8 cellular contexts compared by ENCODE assay signal in the genomic region with DNA sequence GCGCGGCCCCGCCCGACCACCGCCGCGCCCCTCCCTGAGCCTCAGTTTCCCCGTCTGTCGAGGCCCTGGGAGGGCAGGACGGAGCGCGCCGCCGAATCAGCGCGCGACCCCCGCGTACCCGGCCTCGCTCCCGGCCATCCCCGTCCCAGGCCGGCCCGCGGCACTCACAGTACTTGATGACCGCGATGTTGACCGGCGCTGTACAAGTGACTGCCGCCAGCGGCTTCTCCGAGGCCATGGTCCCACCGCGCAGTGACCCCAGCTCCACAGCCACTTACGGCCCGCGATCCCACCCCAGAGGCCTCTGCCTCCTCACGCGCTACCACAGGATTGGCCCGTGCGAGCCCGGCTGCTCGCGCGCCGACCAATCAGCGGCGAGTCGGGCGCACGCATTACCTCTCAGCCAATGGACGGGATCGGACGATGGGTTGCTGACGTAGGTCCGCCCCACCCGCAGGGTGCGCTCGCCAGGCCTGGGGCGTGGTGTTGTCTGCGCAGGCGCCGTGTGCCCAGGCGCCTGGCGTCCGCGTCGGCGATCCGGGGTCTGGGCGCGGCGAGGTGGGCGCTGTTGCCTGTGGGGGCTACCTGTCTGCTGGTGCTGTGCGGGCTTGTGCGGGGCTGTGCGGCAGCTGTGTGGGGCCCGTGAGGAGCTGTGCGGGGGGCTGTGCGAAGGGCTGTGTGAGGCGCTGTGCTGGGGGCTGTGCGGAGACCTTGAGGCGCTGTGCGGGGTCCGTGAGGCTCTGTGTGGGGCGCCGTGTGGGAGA. TPM values are rescaled to one million over a fixed set of nuclear protein-coding genes. Genes with fewer than 3 reads are reported as not detected.
DNase-seq lines count a peak whose midpoint lies in the region; ATAC-seq, FAIRE-seq and TF ChIP-seq lines count a peak whose summit lies in the region.

A gene with protein sequence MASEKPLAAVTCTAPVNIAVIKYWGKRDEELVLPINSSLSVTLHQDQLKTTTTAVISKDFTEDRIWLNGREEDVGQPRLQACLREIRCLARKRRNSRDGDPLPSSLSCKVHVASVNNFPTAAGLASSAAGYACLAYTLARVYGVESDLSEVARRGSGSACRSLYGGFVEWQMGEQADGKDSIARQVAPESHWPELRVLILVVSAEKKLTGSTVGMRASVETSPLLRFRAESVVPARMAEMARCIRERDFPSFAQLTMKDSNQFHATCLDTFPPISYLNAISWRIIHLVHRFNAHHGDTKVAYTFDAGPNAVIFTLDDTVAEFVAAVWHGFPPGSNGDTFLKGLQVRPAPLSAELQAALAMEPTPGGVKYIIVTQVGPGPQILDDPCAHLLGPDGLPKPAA (minus strand): TSS at position 249 of the 764 bp plus-strand sequence. CDS start 11 bp downstream, at position 238.

- dilution Hi-C loops in keratinocyte (cut with MboI; ENCODE audit: extremely low pct_ligation_motif_present, low sequenced_read_pairs) = loop anchor here (25.0 kb wide), 1 partner anchor 99 kb away; no protein-coding TSS in a partner anchor

- H3K27ac ChIP-seq in keratinocyte (ENCODE audit: control insufficient read depth, insufficient read depth, low read length) = peak within 1 kb of the TSS; percentile 82

- TF ChIP-seq CTCF in AG10803 (conservative IDR thresholded peaks at IDR 0.05; ENCODE audit: low read length) (no peak), keratinocyte (optimal IDR thresholded peaks at IDR 0.05 in 1 of 3, IDR thresholded peaks at IDR 0.05 in 1 of 3, conservative IDR thresholded peaks at IDR 0.05 in 1 of 3; ENCODE audit: extremely low read depth in 1 of 3, insufficient read depth in 2 of 3, low read length in 3 of 3) (no peak)

- peak within 1 kb of the TSS; percentile 86 for H3K4me2 ChIP-seq in keratinocyte (ENCODE audit: control insufficient read depth, extremely low read depth, insufficient read depth, low read depth, low read length)

- FAIRE-seq in keratinocyte (lab: Jason Lieb, UNC) = peak; percentile 53

- H3K9me3 ChIP-seq in keratinocyte (ENCODE audit: control insufficient read depth, low read depth, low read length) = no peaks in the 10 kb centered on the region

- H3K36me3 ChIP-seq in keratinocyte (ENCODE audit: control insufficient read depth in 2 of 2, extremely low read depth in 1 of 2, insufficient read depth in 2 of 2, low read length in 2 of 2) = peaks cover 4 to 10% of the 10 kb centered on the region in 2 experiments

- DNase-seq in AG10803 (ENCODE audit: low read depth) (peak; percentile 97), NCI-H460 (ENCODE audit: extremely low read depth, low read depth) (peak; percentile 92), cerebellar nuclear complex (lab: John Stamatoyannopoulos, UW) (peak; percentile 79 to 94), keratinocyte (ENCODE audit: low read depth, low spot score) (peak; percentile 86)
- DNase-seq in activated CD4-positive, CD25-positive, alpha-beta regulatory T cell treated with anti-CD3 and anti-CD28 coated beads, Interleukin-2, amount 50 U/mL, for 72 hours = peak; percentile 93
- peak; percentile 89 to 91 for DNase-seq in stimulated activated CD4-positive, alpha-beta T cell treated with anti-CD3 and anti-CD28 coated beads, Interleukin-15, amount 100 ng/mL, for 1 hour (ENCODE audit: low read depth in 1 of 2, low spot score in 1 of 2)

- H3K9me1 ChIP-seq in keratinocyte (ENCODE audit: control insufficient read depth, extremely low read depth, insufficient read depth, low read length) = no peaks in the 10 kb centered on the region

- H3K27me3 ChIP-seq in keratinocyte (ENCODE audit: control insufficient read depth, extremely low read depth, insufficient read depth, low read length) = no peaks in the 10 kb centered on the region

- H3K4me1 ChIP-seq in keratinocyte (ENCODE audit: control insufficient read depth, extremely low read depth, insufficient read depth, low read length) = peaks cover 19% of the 10 kb centered on the region

- H2AFZ ChIP-seq in keratinocyte (ENCODE audit: control insufficient read depth, low read length) = peak within 1 kb of the TSS; percentile 63

- peak within 1 kb of the TSS; percentile 84 for H3K9ac ChIP-seq in keratinocyte (ENCODE audit: control insufficient read depth, extremely low read depth, insufficient read depth, low read length)

- ATAC-seq in GM19025 (IDR thresholded peaks at IDR 0.05; ENCODE audit: low read depth, unreplicated experiment) (peak; percentile 97), HG03342 (IDR thresholded peaks at IDR 0.05; ENCODE audit: unreplicated experiment) (peak; percentile 92)

- H3K4me3 ChIP-seq in AG10803 (ENCODE audit: low read length) (peak within 1 kb of the TSS; percentile 88), keratinocyte (ENCODE audit: control insufficient read depth in 2 of 3, extremely low read depth in 1 of 3, insufficient read depth in 2 of 3, low read depth in 1 of 3, low read length in 3 of 3) (peak within 1 kb of the TSS; percentile 76 to 96 (median 84))

- H3K79me2 ChIP-seq in keratinocyte (ENCODE audit: control insufficient read depth, insufficient read depth, low read length) = peaks cover 55% of the 10 kb centered on the region

- H4K20me1 ChIP-seq in keratinocyte (ENCODE audit: control insufficient read depth, extremely low read depth, insufficient read depth, low read length) = peaks cover 11% of the 10 kb centered on the region

RNA-seq across cellular contexts. Expression of the gene that starts here (rescaled TPM):
- total RNA-seq in NCI-H460 (2014; rRNA removed; shearing (Covaris generic)) = 7.0 and 7.4 TPM in 2 replicates
- polyA plus RNA-seq in NCI-H460 (2014; cell fraction: nucleus; rRNA removed) = 82.7 and 102 TPM in 2 replicates
- 59.6 to 85.7 TPM (median 70.6 TPM) in 3 replicates for polyA plus RNA-seq in keratinocyte
- 6.2 TPM for polyA plus RNA-seq in keratinocyte (2011; ENCODE audit: low read depth)
- 27.1 and 81.7 TPM in 2 replicates for polyA plus RNA-seq in keratinocyte (2011; cell fraction: cytosol; rRNA removed)
- 85.4 and 108 TPM in 2 replicates for polyA plus RNA-seq in keratinocyte (2011; cell fraction: nucleus; rRNA removed)
- polyA plus RNA-seq in keratinocyte (2012; ENCODE audit: low replicate concordance) = 29.7 and 186 TPM in 2 replicates
- polyA minus RNA-seq in keratinocyte = 29.4 to 82.0 TPM (median 32.6 TPM) in 3 replicates
- 113 TPM for polyA minus RNA-seq in keratinocyte (2011; cell fraction: cytosol; rRNA and poly(A)+ RNA removed)
- polyA minus RNA-seq in keratinocyte (2011; cell fraction: nucleus; rRNA and poly(A)+ RNA removed) = 43.2 and 50.2 TPM in 2 replicates

Comparison
In these comparisons a context has a peak if more than half of its experiments do, and no peak if none do; other contexts are left out.
1. Peak in every context shown above with its lines: DNase-seq, ATAC-seq, H3K4me3 ChIP-seq and H3K27ac ChIP-seq.